23 cellular contexts compared by ENCODE assay signal in genomic region chr7:28613262-28613661, GRCh38.
DNase-seq lines count a peak whose midpoint lies in the region; ATAC-seq and TF ChIP-seq lines count a peak whose summit lies in the region.
"Had no signal": no experiment of that assay in that cellular context is flagged by ENCODE, and none has a peak within 500 bp of the region (broad histone marks: within the 10 kb centered on the region; RNA-seq: fewer than 3 reads in every experiment).

No MANE protein-coding gene starts in this region.

- H3K4me1 ChIP-seq in A673 (ENCODE audit: insufficient read depth, low read length, poor library complexity, severe bottlenecking) (no peaks in the 10 kb centered on the region), RWPE2 (ENCODE audit: insufficient read depth, poor library complexity, severe bottlenecking) (peaks cover 39% of the 10 kb centered on the region)
- H3K4me1 ChIP-seq: spleen had no signal

- no TSS peak for BruUV-seq in A673 (replicated peaks; lab: Mats Ljungman, UMichigan)

- H3K4me3 Mint-ChIP-seq in activated CD4-positive, alpha-beta T cell treated with anti-CD3 and anti-CD28 coated beads for 36 hours: no peak overlapping the region
- H3K4me3 Mint-ChIP-seq: activated CD4-positive, alpha-beta memory T cell treated with anti-CD3 and anti-CD28 coated beads for 36 hours; activated T-helper 17 cell treated with anti-CD3 and anti-CD28 coated beads, Interleukin-2, amount 50 U/mL, for 72 hours; stimulated activated naive B cell treated with anti-CD40 and anti-IgM and Interleukin-4, amounts not matched to agents 10 μg/mL and 1 μg/mL and 100 μg/mL, for 72 hours; T-cell had no signal

- no peak overlapping the region for H3K27ac ChIP-seq in A673 (ENCODE audit: low read depth, low read length, poor library complexity, severe bottlenecking)
- peak overlapping the region; percentile 71 for H3K27ac ChIP-seq in RWPE2 (ENCODE audit: poor library complexity, severe bottlenecking)
- H3K27ac ChIP-seq: spleen, suprapubic skin had no signal

- no peaks in the 10 kb centered on the region for H3K36me3 ChIP-seq in A673 (ENCODE audit: insufficient read depth, low read length, poor library complexity, severe bottlenecking)
- no peaks in the 10 kb centered on the region for H3K36me3 ChIP-seq in RWPE2 (ENCODE audit: low read depth)
- H3K36me3 ChIP-seq: spleen, suprapubic skin had no signal

- intact Hi-C loops in A673 (cut with micrococcal nuclease; ENCODE audit: unreplicated experiment): no loop called here
- intact Hi-C loops in activated CD4-positive, alpha-beta T cell treated with anti-CD3 and anti-CD28 coated beads for 36 hours (cut with DNase I, micrococcal nuclease): no loop called here

- CTCF ChIA-PET in A673 (lab: Charles Lee): no interaction called here
- CTCF ChIA-PET in HEK293T (lab: Yijun Ruan, JAX): no interaction called here
- CTCF ChIA-PET in activated CD4-positive, alpha-beta T cell treated with anti-CD3 and anti-CD28 coated beads for 36 hours (lab: Charles Lee): no interaction called here

- H3K4me3 ChIP-seq in A673 (ENCODE audit: low read depth, low read length, poor library complexity, severe bottlenecking) (no peak overlapping the region), RWPE2 (ENCODE audit: severe bottlenecking) (no peak overlapping the region), foreskin fibroblast (ENCODE audit: low read depth in 1 of 2, low read length in 2 of 2) (no peak overlapping the region)
- H3K4me3 ChIP-seq: spleen, suprapubic skin had no signal

- no peaks in the 10 kb centered on the region for H3K36me3 Mint-ChIP-seq in activated CD4-positive, alpha-beta T cell treated with anti-CD3 and anti-CD28 coated beads for 36 hours (ENCODE audit: low read depth)
- H3K36me3 Mint-ChIP-seq: activated CD4-positive, alpha-beta memory T cell treated with anti-CD3 and anti-CD28 coated beads for 36 hours; activated naive CD4-positive, alpha-beta T cell treated with anti-CD3 and anti-CD28 coated beads, Interleukin-2, amount 50 U/mL, for 72 hours; stimulated activated naive B cell treated with anti-CD40 and anti-IgM and Interleukin-4, amounts not matched to agents 10 μg/mL and 1 μg/mL and 100 μg/mL, for 72 hours; T-cell had no signal

- no peaks in the 10 kb centered on the region for H3K9me3 Mint-ChIP-seq in activated CD4-positive, alpha-beta T cell treated with anti-CD3 and anti-CD28 coated beads for 36 hours (ENCODE audit: low read depth)
- H3K9me3 Mint-ChIP-seq: activated CD4-positive, alpha-beta memory T cell treated with anti-CD3 and anti-CD28 coated beads for 36 hours; activated naive CD4-positive, alpha-beta T cell treated with anti-CD3 and anti-CD28 coated beads, Interleukin-2, amount 50 U/mL, for 72 hours; activated T-helper 17 cell treated with anti-CD3 and anti-CD28 coated beads, Interleukin-2, amount 50 U/mL, for 72 hours; stimulated activated naive B cell treated with anti-CD40 and anti-IgM and Interleukin-4, amounts not matched to agents 10 μg/mL and 1 μg/mL and 100 μg/mL, for 72 hours; T-cell had no signal

- ATAC-seq in RWPE2 (ENCODE audit: low read depth): no peak
- ATAC-seq in activated CD4-positive, alpha-beta T cell treated with anti-CD3 and anti-CD28 coated beads for 36 hours: no peak
- ATAC-seq: activated naive CD4-positive, alpha-beta T cell treated with anti-CD3 and anti-CD28 coated beads, Interleukin-2, amount 50 U/mL, for 72 hours; activated T-helper 17 cell treated with anti-CD3 and anti-CD28 coated beads, Interleukin-2, amount 50 U/mL, for 72 hours; T-cell had no signal

- H3K27me3 ChIP-seq in A673 (replicated peaks; ENCODE audit: insufficient read depth, low read depth, low read length, poor library complexity) (no peaks in the 10 kb centered on the region), RWPE2 (ENCODE audit: insufficient read depth, poor library complexity, severe bottlenecking) (no peaks in the 10 kb centered on the region)
- H3K27me3 ChIP-seq: spleen, suprapubic skin had no signal

- H3K27ac Mint-ChIP-seq in activated CD4-positive, alpha-beta T cell treated with anti-CD3 and anti-CD28 coated beads for 36 hours: no peak overlapping the region
- H3K27ac Mint-ChIP-seq: activated CD4-positive, alpha-beta memory T cell treated with anti-CD3 and anti-CD28 coated beads for 36 hours; activated naive CD4-positive, alpha-beta T cell treated with anti-CD3 and anti-CD28 coated beads, Interleukin-2, amount 50 U/mL, for 72 hours; activated T-helper 17 cell treated with anti-CD3 and anti-CD28 coated beads, Interleukin-2, amount 50 U/mL, for 72 hours; stimulated activated naive B cell treated with anti-CD40 and anti-IgM and Interleukin-4, amounts not matched to agents 10 μg/mL and 1 μg/mL and 100 μg/mL, for 72 hours; T-cell had no signal

- H3K9me3 ChIP-seq in A673 (ENCODE audit: low read depth, low read length, poor library complexity, severe bottlenecking) (no peaks in the 10 kb centered on the region), RWPE2 (ENCODE audit: severe bottlenecking) (no peaks in the 10 kb centered on the region)
- H3K9me3 ChIP-seq: spleen, suprapubic skin had no signal

- POLR2A ChIA-PET in A673 (lab: Charles Lee; ENCODE audit: low non-redundant PET) (no interaction called here), HEK293T (lab: Yijun Ruan, JAX) (no interaction called here)
- POLR2A ChIA-PET in activated CD4-positive, alpha-beta T cell treated with anti-CD3 and anti-CD28 coated beads for 36 hours (lab: Charles Lee): no interaction called here

- no peaks in the 10 kb centered on the region for H3K4me1 Mint-ChIP-seq in activated CD4-positive, alpha-beta T cell treated with anti-CD3 and anti-CD28 coated beads for 36 hours
- H3K4me1 Mint-ChIP-seq: activated T-helper 17 cell treated with anti-CD3 and anti-CD28 coated beads, Interleukin-2, amount 50 U/mL, for 72 hours; stimulated activated naive B cell treated with anti-CD40 and anti-IgM and Interleukin-4, amounts not matched to agents 10 μg/mL and 1 μg/mL and 100 μg/mL, for 72 hours; T-cell had no signal

- DNase-seq in A673 (ENCODE audit: low spot score) (peak; percentile 7), HEK293T (ENCODE audit: extremely low spot score) (peak; percentile 13), RWPE2 (ENCODE audit: low spot score) (no peak), kidney tubule cell (ENCODE audit: low spot score) (peak; percentile 51), NCI-H1105 treated with DMSO at 0.1 percent for 48 hours (lab: John Stamatoyannopoulos, UW) (no peak), foreskin fibroblast (no peak), DMS114 treated with DMSO at 0.1 percent for 48 hours (lab: John Stamatoyannopoulos, UW; ENCODE audit: unreplicated experiment) (no peak)
- DNase-seq in activated CD4-positive, alpha-beta T cell treated with anti-CD3 and anti-CD28 coated beads for 36 hours: no peak
- DNase-seq: activated CD4-positive, alpha-beta memory T cell treated with anti-CD3 and anti-CD28 coated beads for 36 hours; activated CD8-positive, alpha-beta memory T cell treated with anti-CD3 and anti-CD28 coated beads, Interleukin-2, amount 50 U/mL, for 48 hours; anterior cingulate cortex; DND-41; KG1; NCI-H187; NCI-H748 treated with DMSO at 0.1 percent for 48 hours; OCI-M1; spleen; stimulated activated CD4-positive, alpha-beta T cell treated with anti-CD3 and anti-CD28 coated beads, Interleukin-4, amount 100 ng/mL, for 24 hours; stimulated activated naive B cell treated with anti-CD40 and anti-IgM and Interleukin-4, amounts not matched to agents 10 μg/mL and 1 μg/mL and 100 μg/mL, for 72 hours; T-cell had no signal

- TF ChIP-seq CTCF in A673 (conservative IDR thresholded peaks at IDR 0.05; ENCODE audit: low read depth, low read length) (no peak), RWPE2 (IDR thresholded peaks at IDR 0.05; ENCODE audit: poor library complexity, severe bottlenecking) (no peak), foreskin fibroblast (IDR thresholded peaks at IDR 0.05; ENCODE audit: low read depth, low read length) (no peak)

- H3K27me3 Mint-ChIP-seq in activated CD4-positive, alpha-beta T cell treated with anti-CD3 and anti-CD28 coated beads for 36 hours: peaks cover 12% of the 10 kb centered on the region
- H3K27me3 Mint-ChIP-seq: activated T-helper 17 cell treated with anti-CD3 and anti-CD28 coated beads, Interleukin-2, amount 50 U/mL, for 72 hours had no signal

TF ChIP-seq in HEK293T, 16 proteins besides CTCF, POLR2A, EP300 and RAD21:
- TF ChIP-seq ARNT (IDR thresholded peaks at IDR 0.05) (no peak), ELF4 (IDR thresholded peaks at IDR 0.05) (no peak), BHLHE40 (IDR thresholded peaks at IDR 0.05; ENCODE audit: borderline replicate concordance) (no peak), L3MBTL2 (conservative IDR thresholded peaks at IDR 0.05) (no peak), NFRKB (IDR thresholded peaks at IDR 0.05) (no peak), SP1 (IDR thresholded peaks at IDR 0.05) (no peak)

Comparison
In these comparisons a context has a peak if more than half of its experiments do, and no peak if none do; other contexts are left out.
1. DNase-seq: peak in A673 (single experiment), HEK293T (single experiment) and kidney tubule cell (single experiment); none in RWPE2 (single experiment), NCI-H1105 treated with DMSO at 0.1 percent for 48 hours (single experiment), foreskin fibroblast (0 of 2), activated CD4-positive, alpha-beta T cell treated with anti-CD3 and anti-CD28 coated beads for 36 hours (single experiment) and DMS114 treated with DMSO at 0.1 percent for 48 hours (single experiment).